In genomic region chr12:105317453-105317852, GRCh38 we compare ENCODE assay signal across 13 cellular contexts. TPM values are rescaled to one million over a fixed set of nuclear protein-coding genes. Genes with fewer than 3 reads are reported as not detected.
DNase-seq lines count a peak whose midpoint lies in the region; ATAC-seq and TF ChIP-seq lines count a peak whose summit lies in the region.
"Had no signal": no experiment of that assay in that cellular context is flagged by ENCODE, and none has a peak within 500 bp of the region (broad histone marks: within the 10 kb centered on the region; RNA-seq: fewer than 3 reads in every experiment).

No MANE protein-coding gene starts in this region.

- peak overlapping the region; percentile 28 for H3K27ac ChIP-seq in RWPE2 (ENCODE audit: poor library complexity, severe bottlenecking)

- intact Hi-C loops in Calu3 (cut with micrococcal nuclease; ENCODE audit: unreplicated experiment): loop anchor here (5.0 kb wide), 1 partner anchor 80 kb away; the partner anchor contains the start of gene APPL2

- H3K9me3 Mint-ChIP-seq in Calu3 (ENCODE audit: low read depth, unreplicated experiment) (no peaks in the 10 kb centered on the region), progenitor cell of endocrine pancreas (ENCODE audit: low read depth) (peaks cover 11% of the 10 kb centered on the region)
- peaks cover 3% of the 10 kb centered on the region for H3K9me3 Mint-ChIP-seq in stimulated activated memory B cell treated with anti-CD40 and anti-IgM and Interleukin-4, amounts not matched to agents 10 μg/mL and 1 μg/mL and 100 μg/mL, for 72 hours

- ATAC-seq in RWPE2 (ENCODE audit: low read depth): peak; percentile 39; the same call in 2 of the 3 replicates
- no peak for ATAC-seq in HG03045 (IDR thresholded peaks at IDR 0.05; ENCODE audit: unreplicated experiment)
- ATAC-seq in stimulated activated memory B cell treated with anti-CD40 and anti-IgM and Interleukin-4, amounts not matched to agents 10 μg/mL and 1 μg/mL and 100 μg/mL, for 72 hours: no peak
- ATAC-seq: GM12878, Panc1 had no signal

- no peaks in the 10 kb centered on the region for H3K9me3 ChIP-seq in RWPE2 (ENCODE audit: severe bottlenecking)

- H3K4me3 ChIP-seq in RWPE2 (ENCODE audit: severe bottlenecking) (no peak overlapping the region), foreskin fibroblast (ENCODE audit: low read depth in 1 of 2, low read length in 2 of 2) (no peak overlapping the region)
- H3K4me3 ChIP-seq: GM12878 had no signal

- H3K4me1 ChIP-seq in RWPE2 (ENCODE audit: insufficient read depth, poor library complexity, severe bottlenecking): peaks cover 23% of the 10 kb centered on the region

- H3K27me3 ChIP-seq in RWPE2 (ENCODE audit: insufficient read depth, poor library complexity, severe bottlenecking): no peaks in the 10 kb centered on the region

- H3K4me3 Mint-ChIP-seq in Calu3 (ENCODE audit: low read depth, unreplicated experiment) (peak overlapping the region; percentile 3), progenitor cell of endocrine pancreas (ENCODE audit: low read depth) (peak overlapping the region; percentile 20)
- H3K4me3 Mint-ChIP-seq in stimulated activated memory B cell treated with anti-CD40 and anti-IgM and Interleukin-4, amounts not matched to agents 10 μg/mL and 1 μg/mL and 100 μg/mL, for 72 hours: no peak overlapping the region

- H3K27ac Mint-ChIP-seq in Calu3 (ENCODE audit: unreplicated experiment): peak overlapping the region; percentile 86
- H3K27ac Mint-ChIP-seq in progenitor cell of endocrine pancreas: peak overlapping the region; percentile 97
- no peak overlapping the region for H3K27ac Mint-ChIP-seq in stimulated activated memory B cell treated with anti-CD40 and anti-IgM and Interleukin-4, amounts not matched to agents 10 μg/mL and 1 μg/mL and 100 μg/mL, for 72 hours

- CTCF ChIA-PET in Calu3 (lab: Charles Lee): interaction anchor here (0.6 to 1.7 kb wide), 5 partner anchors 14 to 102 kb away, joined by 3 to 4 read pairs (median 3); partner anchors contain the start of gene APPL2

- TF ChIP-seq CTCF in Calu3 (IDR thresholded peaks at IDR 0.05; ENCODE audit: unreplicated experiment): no peak
- no peak for TF ChIP-seq CTCF in RWPE2 (IDR thresholded peaks at IDR 0.05; ENCODE audit: poor library complexity, severe bottlenecking)
- TF ChIP-seq CTCF in foreskin fibroblast (IDR thresholded peaks at IDR 0.05; ENCODE audit: low read depth, low read length): no peak
- TF ChIP-seq CTCF in progenitor cell of endocrine pancreas (IDR thresholded peaks at IDR 0.05; ENCODE audit: unreplicated experiment): no peak

- no peak for DNase-seq in Calu3
- DNase-seq in RWPE2 (ENCODE audit: low spot score): no peak
- peak; percentile 77 to 85 for DNase-seq in foreskin fibroblast
- DNase-seq in progenitor cell of endocrine pancreas (ENCODE audit: low spot score, unreplicated experiment): no peak
- DNase-seq in OCI-M2 (lab: John Stamatoyannopoulos, UW; ENCODE audit: unreplicated experiment): no peak
- no peak for DNase-seq in Ammon's horn (ENCODE audit: low spot score)
- DNase-seq: activated effector memory CD4-positive, alpha-beta T cell treated with Interleukin-2 at 50 U/mL for 16 hours; MV-4-11; T-helper 9 cell had no signal

- H3K27me3 Mint-ChIP-seq in Calu3 (ENCODE audit: unreplicated experiment) (no peaks in the 10 kb centered on the region), progenitor cell of endocrine pancreas (no peaks in the 10 kb centered on the region)
- peaks cover 9% of the 10 kb centered on the region for H3K27me3 Mint-ChIP-seq in stimulated activated memory B cell treated with anti-CD40 and anti-IgM and Interleukin-4, amounts not matched to agents 10 μg/mL and 1 μg/mL and 100 μg/mL, for 72 hours

- peaks cover 73% of the 10 kb centered on the region for H3K4me1 Mint-ChIP-seq in Calu3 (ENCODE audit: low read depth, unreplicated experiment)
- peaks cover 56% of the 10 kb centered on the region for H3K4me1 Mint-ChIP-seq in progenitor cell of endocrine pancreas (ENCODE audit: low read depth)
- no peaks in the 10 kb centered on the region for H3K4me1 Mint-ChIP-seq in stimulated activated memory B cell treated with anti-CD40 and anti-IgM and Interleukin-4, amounts not matched to agents 10 μg/mL and 1 μg/mL and 100 μg/mL, for 72 hours

- BruUV-seq in Calu3 (replicated peaks; lab: Mats Ljungman, UMichigan): TSS peak; percentile 63

- H3K36me3 Mint-ChIP-seq in Calu3 (ENCODE audit: insufficient read depth, unreplicated experiment) (peaks cover 18% of the 10 kb centered on the region), progenitor cell of endocrine pancreas (ENCODE audit: insufficient read depth) (peaks cover 13% of the 10 kb centered on the region)
- H3K36me3 Mint-ChIP-seq in stimulated activated memory B cell treated with anti-CD40 and anti-IgM and Interleukin-4, amounts not matched to agents 10 μg/mL and 1 μg/mL and 100 μg/mL, for 72 hours: no peaks in the 10 kb centered on the region

- no peaks in the 10 kb centered on the region for H3K36me3 ChIP-seq in RWPE2 (ENCODE audit: low read depth)

RNA-seq across cellular contexts. Expression of gene C12orf75, which starts 13.0 kb away (rescaled TPM):
- total RNA-seq in Calu3 (2022) (336 and 363 TPM in 2 replicates), progenitor cell of endocrine pancreas (228 and 231 TPM in 2 replicates)

Comparison
In these comparisons a context has a peak if more than half of its experiments do, and no peak if none do; other contexts are left out.
1. DNase-seq: peak in foreskin fibroblast (2 of 2); none in Calu3 (single experiment), RWPE2 (single experiment), progenitor cell of endocrine pancreas (single experiment), OCI-M2 (single experiment) and Ammon's horn (single experiment).